1 cellular context compared by ENCODE assay signal in the genomic region with DNA sequence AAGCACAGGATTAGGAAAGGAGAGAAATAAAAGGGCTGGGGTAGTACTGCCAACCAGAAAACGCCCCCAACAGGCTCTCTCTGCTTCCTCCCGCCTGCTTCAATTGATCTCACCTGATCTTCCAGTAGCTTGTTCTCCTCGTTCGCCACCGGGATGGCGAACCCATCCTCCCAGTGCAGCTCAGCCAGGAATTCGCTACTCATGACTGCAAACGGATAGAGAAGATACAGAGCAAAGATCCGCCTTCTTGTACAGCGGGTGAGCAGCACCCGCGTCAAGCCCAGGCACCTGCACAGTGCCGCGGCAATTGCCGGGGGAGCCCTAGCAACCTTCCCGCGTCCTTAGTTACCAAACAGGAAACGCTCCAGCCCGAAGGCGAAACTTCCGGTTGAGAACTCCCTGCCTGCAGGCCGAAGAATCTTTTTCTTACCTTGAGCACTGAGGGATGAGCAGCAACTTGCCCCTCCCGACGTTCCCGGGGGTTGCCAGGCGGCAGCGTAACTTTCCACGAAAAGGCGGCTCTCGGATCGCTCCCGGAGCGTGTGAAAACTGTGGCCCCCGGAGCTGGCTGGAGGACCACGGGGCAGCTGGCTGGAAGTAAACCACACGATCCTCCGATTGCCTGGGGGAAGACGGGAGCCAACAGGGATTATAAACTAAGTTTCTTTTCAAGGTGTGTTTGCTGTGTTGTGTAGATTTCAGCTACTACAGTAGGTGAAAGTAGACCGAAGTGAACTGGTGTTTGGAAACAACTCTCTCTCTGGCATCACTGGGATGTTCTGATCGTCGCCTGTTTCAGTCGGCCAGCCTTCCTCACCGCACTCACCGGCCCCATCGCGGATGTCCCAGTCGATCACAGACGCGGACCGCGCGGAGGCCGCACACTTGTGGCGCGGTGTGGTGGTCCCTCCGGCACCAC.
TF ChIP-seq lines count a peak whose summit lies in the region.

A gene (minus strand): TSS at position 312 of the 919 bp plus-strand sequence. CDS start 109 bp downstream, at position 203.

TF ChIP-seq in HepG2, 621 proteins besides CTCF, POLR2A, EP300 and RAD21 (continued from another document and continues in another):
- TF ChIP-seq, protein P1, sequence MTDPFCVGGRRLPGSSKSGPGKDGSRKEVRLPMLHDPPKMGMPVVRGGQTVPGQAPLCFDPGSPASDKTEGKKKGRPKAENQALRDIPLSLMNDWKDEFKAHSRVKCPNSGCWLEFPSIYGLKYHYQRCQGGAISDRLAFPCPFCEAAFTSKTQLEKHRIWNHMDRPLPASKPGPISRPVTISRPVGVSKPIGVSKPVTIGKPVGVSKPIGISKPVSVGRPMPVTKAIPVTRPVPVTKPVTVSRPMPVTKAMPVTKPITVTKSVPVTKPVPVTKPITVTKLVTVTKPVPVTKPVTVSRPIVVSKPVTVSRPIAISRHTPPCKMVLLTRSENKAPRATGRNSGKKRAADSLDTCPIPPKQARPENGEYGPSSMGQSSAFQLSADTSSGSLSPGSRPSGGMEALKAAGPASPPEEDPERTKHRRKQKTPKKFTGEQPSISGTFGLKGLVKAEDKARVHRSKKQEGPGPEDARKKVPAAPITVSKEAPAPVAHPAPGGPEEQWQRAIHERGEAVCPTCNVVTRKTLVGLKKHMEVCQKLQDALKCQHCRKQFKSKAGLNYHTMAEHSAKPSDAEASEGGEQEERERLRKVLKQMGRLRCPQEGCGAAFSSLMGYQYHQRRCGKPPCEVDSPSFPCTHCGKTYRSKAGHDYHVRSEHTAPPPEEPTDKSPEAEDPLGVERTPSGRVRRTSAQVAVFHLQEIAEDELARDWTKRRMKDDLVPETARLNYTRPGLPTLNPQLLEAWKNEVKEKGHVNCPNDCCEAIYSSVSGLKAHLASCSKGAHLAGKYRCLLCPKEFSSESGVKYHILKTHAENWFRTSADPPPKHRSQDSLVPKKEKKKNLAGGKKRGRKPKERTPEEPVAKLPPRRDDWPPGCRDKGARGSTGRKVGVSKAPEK (CRISPR knock-in tag; IDR thresholded peaks at IDR 0.05; ENCODE audit: borderline replicate concordance) = 0 out of 2 replicates have a peak, but pooled peaks have one; percentile 61
- TF ChIP-seq GATAD1 (CRISPR knock-in tag; IDR thresholded peaks at IDR 0.05) (0 out of 2 replicates have a peak, but pooled peaks have one; percentile 39), ZNF607 (CRISPR knock-in tag; IDR thresholded peaks at IDR 0.05; ENCODE audit: borderline replicate concordance) (peak; percentile 87), ZNF709 (CRISPR knock-in tag; IDR thresholded peaks at IDR 0.05) (peak; percentile 87), ZNF782 (CRISPR knock-in tag; IDR thresholded peaks at IDR 0.05; ENCODE audit: borderline replicate concordance) (peak; percentile 80; the same call in 1 of the 2 replicates), ZSCAN20 (CRISPR knock-in tag; IDR thresholded peaks at IDR 0.05; ENCODE audit: borderline replicate concordance) (no peak), ZNF350 (CRISPR knock-in tag; IDR thresholded peaks at IDR 0.05; ENCODE audit: borderline replicate concordance, low read depth) (peak; percentile 80), PHF21A (CRISPR knock-in tag; IDR thresholded peaks at IDR 0.05) (peak; percentile 49; the same call in 1 of the 2 replicates), TBX2 (CRISPR knock-in tag; IDR thresholded peaks at IDR 0.05; ENCODE audit: borderline replicate concordance) (peak; percentile 38; the same call in 1 of the 2 replicates), THAP11 (CRISPR knock-in tag; IDR thresholded peaks at IDR 0.05) (peak; percentile 35; the same call in 1 of the 2 replicates), ZNF10 (CRISPR knock-in tag; IDR thresholded peaks at IDR 0.05; ENCODE audit: borderline replicate concordance, low read depth) (no peak), ZNF431 (CRISPR knock-in tag; IDR thresholded peaks at IDR 0.05; ENCODE audit: borderline replicate concordance, low read depth) (peak; percentile 68; the same call in 1 of the 2 replicates), SAP130 (CRISPR knock-in tag; IDR thresholded peaks at IDR 0.05; ENCODE audit: low read depth) (peak; percentile 87), ZNF766 (CRISPR knock-in tag; IDR thresholded peaks at IDR 0.05; ENCODE audit: borderline replicate concordance) (0 out of 2 replicates have a peak, but pooled peaks have one; percentile 33), NR2C2 (CRISPR knock-in tag; IDR thresholded peaks at IDR 0.05; ENCODE audit: borderline replicate concordance) (0 out of 2 replicates have a peak, but pooled peaks have one; percentile 28), RBM22 (optimal IDR thresholded peaks at IDR 0.05; ENCODE audit: low read length) (peak; percentile 64), ZNF292 (CRISPR knock-in tag; IDR thresholded peaks at IDR 0.05; ENCODE audit: borderline replicate concordance, low read depth) (peak; percentile 32; the same call in 1 of the 2 replicates), SOX6 (IDR thresholded peaks at IDR 0.05) (no peak), SOX6 (CRISPR knock-in tag; IDR thresholded peaks at IDR 0.05) (no peak), SALL1 (CRISPR knock-in tag; IDR thresholded peaks at IDR 0.05) (peak; percentile 48; the same call in 1 of the 2 replicates), MTF2 (CRISPR knock-in tag; IDR thresholded peaks at IDR 0.05; ENCODE audit: borderline replicate concordance) (peak; percentile 90)
- TF ChIP-seq, protein P2, sequence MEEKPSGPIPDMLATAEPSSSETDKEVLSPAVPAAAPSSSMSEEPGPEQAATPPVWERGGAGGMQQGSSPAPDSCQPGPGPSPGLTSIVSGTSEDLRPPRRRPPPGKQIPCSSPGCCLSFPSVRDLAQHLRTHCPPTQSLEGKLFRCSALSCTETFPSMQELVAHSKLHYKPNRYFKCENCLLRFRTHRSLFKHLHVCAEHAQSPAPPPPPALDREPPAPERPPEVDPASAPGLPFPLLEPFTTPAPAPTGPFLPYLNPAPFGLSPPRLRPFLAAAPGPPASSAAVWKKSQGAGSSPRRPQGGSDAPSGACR (CRISPR knock-in tag; IDR thresholded peaks at IDR 0.05) = 0 out of 2 replicates have a peak, but pooled peaks have one; percentile 76
- TF ChIP-seq, protein P3, sequence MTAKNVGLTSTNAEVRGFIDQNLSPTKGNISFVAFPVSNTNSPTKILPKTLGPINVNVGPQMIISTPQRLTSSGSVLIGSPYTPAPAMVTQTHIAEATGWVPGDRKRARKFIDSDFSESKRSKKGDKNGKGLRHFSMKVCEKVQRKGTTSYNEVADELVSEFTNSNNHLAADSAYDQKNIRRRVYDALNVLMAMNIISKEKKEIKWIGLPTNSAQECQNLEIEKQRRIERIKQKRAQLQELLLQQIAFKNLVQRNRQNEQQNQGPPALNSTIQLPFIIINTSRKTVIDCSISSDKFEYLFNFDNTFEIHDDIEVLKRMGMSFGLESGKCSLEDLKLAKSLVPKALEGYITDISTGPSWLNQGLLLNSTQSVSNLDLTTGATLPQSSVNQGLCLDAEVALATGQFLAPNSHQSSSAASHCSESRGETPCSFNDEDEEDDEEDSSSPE (CRISPR knock-in tag; IDR thresholded peaks at IDR 0.05) = peak; percentile 20; the same call in 1 of the 2 replicates
- TF ChIP-seq, protein P4, sequence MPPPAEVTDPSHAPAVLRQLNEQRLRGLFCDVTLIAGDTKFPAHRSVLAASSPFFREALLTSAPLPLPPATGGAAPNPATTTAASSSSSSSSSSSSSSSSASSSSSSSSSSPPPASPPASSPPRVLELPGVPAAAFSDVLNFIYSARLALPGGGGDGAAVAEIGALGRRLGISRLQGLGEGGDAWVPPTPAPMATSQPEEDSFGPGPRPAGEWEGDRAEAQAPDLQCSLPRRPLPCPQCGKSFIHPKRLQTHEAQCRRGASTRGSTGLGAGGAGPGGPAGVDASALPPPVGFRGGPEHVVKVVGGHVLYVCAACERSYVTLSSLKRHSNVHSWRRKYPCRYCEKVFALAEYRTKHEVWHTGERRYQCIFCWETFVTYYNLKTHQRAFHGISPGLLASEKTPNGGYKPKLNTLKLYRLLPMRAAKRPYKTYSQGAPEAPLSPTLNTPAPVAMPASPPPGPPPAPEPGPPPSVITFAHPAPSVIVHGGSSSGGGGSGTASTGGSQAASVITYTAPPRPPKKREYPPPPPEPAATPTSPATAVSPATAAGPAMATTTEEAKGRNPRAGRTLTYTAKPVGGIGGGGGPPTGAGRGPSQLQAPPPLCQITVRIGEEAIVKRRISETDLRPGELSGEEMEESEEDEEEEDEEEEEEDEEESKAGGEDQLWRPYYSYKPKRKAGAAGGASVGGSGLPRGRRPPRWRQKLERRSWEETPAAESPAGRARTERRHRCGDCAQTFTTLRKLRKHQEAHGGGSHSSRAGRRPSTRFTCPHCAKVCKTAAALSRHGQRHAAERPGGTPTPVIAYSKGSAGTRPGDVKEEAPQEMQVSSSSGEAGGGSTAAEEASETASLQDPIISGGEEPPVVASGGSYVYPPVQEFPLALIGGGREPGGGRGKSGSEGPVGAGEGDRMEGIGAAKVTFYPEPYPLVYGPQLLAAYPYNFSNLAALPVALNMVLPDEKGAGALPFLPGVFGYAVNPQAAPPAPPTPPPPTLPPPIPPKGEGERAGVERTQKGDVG (CRISPR knock-in tag; IDR thresholded peaks at IDR 0.05; ENCODE audit: borderline replicate concordance) = peak; percentile 71; the same call in 1 of the 2 replicates
- TF ChIP-seq, protein P5, sequence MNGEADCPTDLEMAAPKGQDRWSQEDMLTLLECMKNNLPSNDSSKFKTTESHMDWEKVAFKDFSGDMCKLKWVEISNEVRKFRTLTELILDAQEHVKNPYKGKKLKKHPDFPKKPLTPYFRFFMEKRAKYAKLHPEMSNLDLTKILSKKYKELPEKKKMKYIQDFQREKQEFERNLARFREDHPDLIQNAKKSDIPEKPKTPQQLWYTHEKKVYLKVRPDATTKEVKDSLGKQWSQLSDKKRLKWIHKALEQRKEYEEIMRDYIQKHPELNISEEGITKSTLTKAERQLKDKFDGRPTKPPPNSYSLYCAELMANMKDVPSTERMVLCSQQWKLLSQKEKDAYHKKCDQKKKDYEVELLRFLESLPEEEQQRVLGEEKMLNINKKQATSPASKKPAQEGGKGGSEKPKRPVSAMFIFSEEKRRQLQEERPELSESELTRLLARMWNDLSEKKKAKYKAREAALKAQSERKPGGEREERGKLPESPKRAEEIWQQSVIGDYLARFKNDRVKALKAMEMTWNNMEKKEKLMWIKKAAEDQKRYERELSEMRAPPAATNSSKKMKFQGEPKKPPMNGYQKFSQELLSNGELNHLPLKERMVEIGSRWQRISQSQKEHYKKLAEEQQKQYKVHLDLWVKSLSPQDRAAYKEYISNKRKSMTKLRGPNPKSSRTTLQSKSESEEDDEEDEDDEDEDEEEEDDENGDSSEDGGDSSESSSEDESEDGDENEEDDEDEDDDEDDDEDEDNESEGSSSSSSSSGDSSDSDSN (CRISPR knock-in tag; IDR thresholded peaks at IDR 0.05) = peak; percentile 52
- TF ChIP-seq, protein P6, sequence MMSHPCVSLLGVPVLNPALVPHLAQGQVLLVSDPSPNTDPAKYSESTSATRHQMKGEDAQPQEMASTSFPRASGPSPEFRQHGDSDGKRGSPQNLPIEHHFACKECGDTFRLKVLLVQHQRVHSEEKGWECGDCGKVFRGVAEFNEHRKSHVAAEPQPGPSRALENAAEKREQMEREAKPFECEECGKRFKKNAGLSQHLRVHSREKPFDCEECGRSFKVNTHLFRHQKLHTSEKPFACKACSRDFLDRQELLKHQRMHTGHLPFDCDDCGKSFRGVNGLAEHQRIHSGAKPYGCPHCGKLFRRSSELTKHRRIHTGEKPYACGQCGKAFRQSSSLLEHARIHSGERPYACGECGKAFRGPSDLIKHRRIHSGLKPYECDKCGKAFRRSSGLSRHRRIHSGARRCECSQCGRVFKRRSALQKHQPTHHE (CRISPR knock-in tag; IDR thresholded peaks at IDR 0.05; ENCODE audit: borderline replicate concordance) = no peak
- TF ChIP-seq, protein P7, sequence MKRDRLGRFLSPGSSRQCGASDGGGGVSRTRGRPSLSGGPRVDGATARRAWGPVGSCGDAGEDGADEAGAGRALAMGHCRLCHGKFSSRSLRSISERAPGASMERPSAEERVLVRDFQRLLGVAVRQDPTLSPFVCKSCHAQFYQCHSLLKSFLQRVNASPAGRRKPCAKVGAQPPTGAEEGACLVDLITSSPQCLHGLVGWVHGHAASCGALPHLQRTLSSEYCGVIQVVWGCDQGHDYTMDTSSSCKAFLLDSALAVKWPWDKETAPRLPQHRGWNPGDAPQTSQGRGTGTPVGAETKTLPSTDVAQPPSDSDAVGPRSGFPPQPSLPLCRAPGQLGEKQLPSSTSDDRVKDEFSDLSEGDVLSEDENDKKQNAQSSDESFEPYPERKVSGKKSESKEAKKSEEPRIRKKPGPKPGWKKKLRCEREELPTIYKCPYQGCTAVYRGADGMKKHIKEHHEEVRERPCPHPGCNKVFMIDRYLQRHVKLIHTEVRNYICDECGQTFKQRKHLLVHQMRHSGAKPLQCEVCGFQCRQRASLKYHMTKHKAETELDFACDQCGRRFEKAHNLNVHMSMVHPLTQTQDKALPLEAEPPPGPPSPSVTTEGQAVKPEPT (CRISPR knock-in tag; IDR thresholded peaks at IDR 0.05; ENCODE audit: low read depth) = peak; percentile 63; the same call in 1 of the 2 replicates
- TF ChIP-seq, protein P8, sequence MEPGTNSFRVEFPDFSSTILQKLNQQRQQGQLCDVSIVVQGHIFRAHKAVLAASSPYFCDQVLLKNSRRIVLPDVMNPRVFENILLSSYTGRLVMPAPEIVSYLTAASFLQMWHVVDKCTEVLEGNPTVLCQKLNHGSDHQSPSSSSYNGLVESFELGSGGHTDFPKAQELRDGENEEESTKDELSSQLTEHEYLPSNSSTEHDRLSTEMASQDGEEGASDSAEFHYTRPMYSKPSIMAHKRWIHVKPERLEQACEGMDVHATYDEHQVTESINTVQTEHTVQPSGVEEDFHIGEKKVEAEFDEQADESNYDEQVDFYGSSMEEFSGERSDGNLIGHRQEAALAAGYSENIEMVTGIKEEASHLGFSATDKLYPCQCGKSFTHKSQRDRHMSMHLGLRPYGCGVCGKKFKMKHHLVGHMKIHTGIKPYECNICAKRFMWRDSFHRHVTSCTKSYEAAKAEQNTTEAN (CRISPR knock-in tag; conservative IDR thresholded peaks at IDR 0.05) = 0 out of 2 replicates have a peak, but pooled peaks have one; percentile 13
- TF ChIP-seq, protein P9, sequence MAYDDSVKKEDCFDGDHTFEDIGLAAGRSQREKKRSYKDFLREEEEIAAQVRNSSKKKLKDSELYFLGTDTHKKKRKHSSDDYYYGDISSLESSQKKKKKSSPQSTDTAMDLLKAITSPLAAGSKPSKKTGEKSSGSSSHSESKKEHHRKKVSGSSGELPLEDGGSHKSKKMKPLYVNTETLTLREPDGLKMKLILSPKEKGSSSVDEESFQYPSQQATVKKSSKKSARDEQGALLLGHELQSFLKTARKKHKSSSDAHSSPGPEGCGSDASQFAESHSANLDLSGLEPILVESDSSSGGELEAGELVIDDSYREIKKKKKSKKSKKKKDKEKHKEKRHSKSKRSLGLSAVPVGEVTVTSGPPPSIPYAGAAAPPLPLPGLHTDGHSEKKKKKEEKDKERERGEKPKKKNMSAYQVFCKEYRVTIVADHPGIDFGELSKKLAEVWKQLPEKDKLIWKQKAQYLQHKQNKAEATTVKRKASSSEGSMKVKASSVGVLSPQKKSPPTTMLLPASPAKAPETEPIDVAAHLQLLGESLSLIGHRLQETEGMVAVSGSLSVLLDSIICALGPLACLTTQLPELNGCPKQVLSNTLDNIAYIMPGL (CRISPR knock-in tag; IDR thresholded peaks at IDR 0.05; ENCODE audit: borderline replicate concordance in 1 of 2, low read depth in 1 of 2) = peak; percentile 43 to 51; a peak in 2 of 4 replicates
- TF ChIP-seq, protein P10, sequence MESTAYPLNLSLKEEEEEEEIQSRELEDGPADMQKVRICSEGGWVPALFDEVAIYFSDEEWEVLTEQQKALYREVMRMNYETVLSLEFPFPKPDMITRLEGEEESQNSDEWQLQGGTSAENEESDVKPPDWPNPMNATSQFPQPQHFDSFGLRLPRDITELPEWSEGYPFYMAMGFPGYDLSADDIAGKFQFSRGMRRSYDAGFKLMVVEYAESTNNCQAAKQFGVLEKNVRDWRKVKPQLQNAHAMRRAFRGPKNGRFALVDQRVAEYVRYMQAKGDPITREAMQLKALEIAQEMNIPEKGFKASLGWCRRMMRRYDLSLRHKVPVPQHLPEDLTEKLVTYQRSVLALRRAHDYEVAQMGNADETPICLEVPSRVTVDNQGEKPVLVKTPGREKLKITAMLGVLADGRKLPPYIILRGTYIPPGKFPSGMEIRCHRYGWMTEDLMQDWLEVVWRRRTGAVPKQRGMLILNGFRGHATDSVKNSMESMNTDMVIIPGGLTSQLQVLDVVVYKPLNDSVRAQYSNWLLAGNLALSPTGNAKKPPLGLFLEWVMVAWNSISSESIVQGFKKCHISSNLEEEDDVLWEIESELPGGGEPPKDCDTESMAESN (CRISPR knock-in tag; conservative IDR thresholded peaks at IDR 0.05) = 0 out of 2 replicates have a peak, but pooled peaks have one; percentile 35
